In genomic region chr19:51570962-51571575, GRCh38 we compare ENCODE assay signal across 8 cellular contexts. TPM values are rescaled to one million over a fixed set of nuclear protein-coding genes. Genes with fewer than 3 reads are reported as not detected.
DNase-seq lines count a peak whose midpoint lies in the region; ATAC-seq and TF ChIP-seq lines count a peak whose summit lies in the region.

Gene ZNF175 (plus strand): TSS chr19:51571283. CDS start chr19:51573330, 2,047 bp downstream.

- peaks cover 0 to 26% (median 17%) of the 10 kb centered on the region in 9 donors for H3K4me1 ChIP-seq in heart right ventricle
- H3K4me1 ChIP-seq in trophoblast cell (ENCODE audit: control insufficient read depth in 1 of 2, insufficient read depth in 2 of 2, low read length in 2 of 2) = peaks cover 9 to 11% of the 10 kb centered on the region in 2 experiments
- peaks cover 6 to 18% (median 13%) of the 10 kb centered on the region in 4 donors for H3K4me1 ChIP-seq in transverse colon

- peaks cover 7 to 13% of the 10 kb centered on the region in 2 donors for H3K27me3 Mint-ChIP-seq in T-cell

- peak within 1 kb of the TSS; percentile 33 for H2AFZ ChIP-seq in trophoblast cell (ENCODE audit: insufficient read depth, low read length, poor library complexity)

- peak within 1 kb of the TSS; percentile 94 to 97 (median 96) for H3K4me3 Mint-ChIP-seq in T-cell

- H3K9ac ChIP-seq in trophoblast cell (ENCODE audit: low read length) = peak within 1 kb of the TSS; percentile 53

- DNase-seq in GDM1 (lab: John Stamatoyannopoulos, UW) (peak; percentile 94), HEK293T (ENCODE audit: extremely low spot score) (peak; percentile 87), NCI-H1048 (lab: John Stamatoyannopoulos, UW) (peak; percentile 85), T-cell (peak; percentile 55 to 88 (median 72)), amniotic epithelial cell (ENCODE audit: low read depth) (peak; percentile 95), heart right ventricle (peak; percentile 88 to 97), trophoblast cell (peak; percentile 97 to 100), transverse colon (peak; percentile 96)

- no peak for TF ChIP-seq POLR2A in transverse colon (IDR thresholded peaks at IDR 0.05)

- H3K9me3 ChIP-seq in heart right ventricle (no peaks in the 10 kb centered on the region), trophoblast cell (ENCODE audit: insufficient read depth, low read depth, low read length) (peaks cover 2% of the 10 kb centered on the region), transverse colon (no peaks in the 10 kb centered on the region)

- H4K8ac ChIP-seq in trophoblast cell (ENCODE audit: low read depth, low read length) = peak within 1 kb of the TSS; percentile 82

- peak within 1 kb of the TSS; percentile 57 for H3K14ac ChIP-seq in trophoblast cell (ENCODE audit: low read length)

- peak within 1 kb of the TSS; percentile 77 for H3K4ac ChIP-seq in trophoblast cell (ENCODE audit: low read depth, low read length)

- in situ Hi-C loops in transverse colon (cut with MboI; ENCODE audit: low pct_ligation_motif_present in 1 of 4, low pct_unique_long_range_greater_than_20kb in 1 of 4, low sequenced_read_pairs in 3 of 4) = no loop called here

- H3K27ac ChIP-seq in heart right ventricle = peak within 1 kb of the TSS in 8 of 10 donors; percentile 20 to 73 (median 68)
- H3K27ac ChIP-seq in trophoblast cell (ENCODE audit: low read depth, low read length) = no peak within 1 kb of the TSS
- H3K27ac ChIP-seq in transverse colon = peak within 1 kb of the TSS; percentile 48 to 79 (median 69)

- POLR2A ChIA-PET in HEK293T (lab: Yijun Ruan, JAX) = interaction anchor here (0.6 to 1.1 kb wide), 4 partner anchors 10 to 177 kb away, joined by 3 to 8 read pairs (median 4); no protein-coding TSS in a partner anchor
- POLR2A ChIA-PET in T-cell (lab: Charles Lee) = no interaction called here

- peak within 1 kb of the TSS; percentile 86 for H4K91ac ChIP-seq in trophoblast cell (ENCODE audit: low read depth, low read length)

- H3K27me3 ChIP-seq in heart right ventricle (peaks cover 0 to 16% (median 7%) of the 10 kb centered on the region in 7 donors), trophoblast cell (ENCODE audit: insufficient read depth, low read length) (no peaks in the 10 kb centered on the region), transverse colon (no peaks in the 10 kb centered on the region)

- TF ChIP-seq CTCF in heart right ventricle (IDR thresholded peaks at IDR 0.05) (no peak), transverse colon (IDR thresholded peaks at IDR 0.05) (no peak)

- H3K9me3 Mint-ChIP-seq in T-cell = no peaks in the 10 kb centered on the region

- peaks cover 0 to 36% (median 6%) of the 10 kb centered on the region in 9 donors for H3K36me3 ChIP-seq in heart right ventricle
- H3K36me3 ChIP-seq in trophoblast cell (ENCODE audit: control insufficient read depth in 1 of 2, insufficient read depth in 2 of 2, low read length in 2 of 2) = peaks cover 3 to 9% of the 10 kb centered on the region in 2 experiments
- H3K36me3 ChIP-seq in transverse colon = peaks cover 0 to 14% (median 4%) of the 10 kb centered on the region in 4 donors

- H3K4me3 ChIP-seq in heart right ventricle (peak within 1 kb of the TSS; percentile 50 to 80 (median 68)), trophoblast cell (ENCODE audit: low read depth, low read length) (peak within 1 kb of the TSS; percentile 86), transverse colon (peak within 1 kb of the TSS; percentile 56 to 79 (median 64))

- H2BK120ac ChIP-seq in trophoblast cell (ENCODE audit: insufficient read depth, low read length, poor library complexity) = no peak within 1 kb of the TSS

- peaks cover 4% of the 10 kb centered on the region for H3K79me1 ChIP-seq in trophoblast cell (ENCODE audit: low read length)

- H2AK5ac ChIP-seq in trophoblast cell (ENCODE audit: low read length) = peak within 1 kb of the TSS; percentile 66

- intact Hi-C loops in heart right ventricle (cut with DNase I) (loop anchor here in 3 of 10 donors (1.0 kb wide), 1 partner anchor 23 kb away; no protein-coding TSS in a partner anchor), transverse colon (cut with DNase I; ENCODE audit: low total_unique reads) (no loop called here)

- H2BK5ac ChIP-seq in trophoblast cell (ENCODE audit: low read depth, low read length, poor library complexity) = peak within 1 kb of the TSS; percentile 51

- peak within 1 kb of the TSS; percentile 80 to 87 for H3K27ac Mint-ChIP-seq in T-cell

- no peak within 1 kb of the TSS for H2BK12ac ChIP-seq in trophoblast cell (ENCODE audit: low read length)

- CTCF ChIA-PET in HEK293T (lab: Yijun Ruan, JAX) (no interaction called here), T-cell (lab: Charles Lee) (no interaction called here)

- TF ChIP-seq EP300 in transverse colon (IDR thresholded peaks at IDR 0.05; ENCODE audit: low read depth) = no peak

- H3K23ac ChIP-seq in trophoblast cell (ENCODE audit: low read length) = no peak within 1 kb of the TSS

- H4K12ac ChIP-seq in trophoblast cell (ENCODE audit: low read depth, low read length) = peak within 1 kb of the TSS; percentile 52

- peak within 1 kb of the TSS; percentile 79 for H3K4me2 ChIP-seq in trophoblast cell (ENCODE audit: low read length)

- H3K4me1 Mint-ChIP-seq in T-cell = peaks cover 33 to 37% (median 33%) of the 10 kb centered on the region in 3 donors

- ATAC-seq in T-cell (replicated peaks in 1 of 4) (peak; percentile 91 to 99 (median 98)), heart right ventricle (peak; percentile 99 to 100 (median 100))

- H3K79me2 ChIP-seq in trophoblast cell (ENCODE audit: control insufficient read depth, insufficient read depth, low read length, poor library complexity) = no peaks in the 10 kb centered on the region

- H3K36me3 Mint-ChIP-seq in T-cell = peaks cover 24% of the 10 kb centered on the region

- 0 to 1% methylated on average over 30 of the region's 30 CpGs for WGBS in heart right ventricle, 2 donors
- WGBS in trophoblast cell (ENCODE audit: extremely low coverage, insufficient coverage, insufficient read length) = no CpG with 5 or more reads among the region's 30 CpGs
- 0 to 1% methylated on average over 16 to 29 of the region's 30 CpGs for WGBS in transverse colon (ENCODE audit: low coverage in 1 of 2), 2 donors

- peak within 1 kb of the TSS; percentile 73 for H3K18ac ChIP-seq in trophoblast cell (ENCODE audit: low read length)

TF ChIP-seq in HEK293T, 16 proteins besides CTCF, POLR2A, EP300 and RAD21:
- TF ChIP-seq FOXM1 (IDR thresholded peaks at IDR 0.05; ENCODE audit: borderline replicate concordance) = no peak
- no peak for TF ChIP-seq BHLHE40 (IDR thresholded peaks at IDR 0.05; ENCODE audit: borderline replicate concordance)
- no peak for TF ChIP-seq LEF1 (IDR thresholded peaks at IDR 0.05; ENCODE audit: borderline replicate concordance)
- no peak for TF ChIP-seq FOXK2 (IDR thresholded peaks at IDR 0.05)
- TF ChIP-seq ARNT (IDR thresholded peaks at IDR 0.05) = no peak
- TF ChIP-seq FOXA1 (IDR thresholded peaks at IDR 0.05) = no peak
- no peak for TF ChIP-seq SP1 (IDR thresholded peaks at IDR 0.05)
- TF ChIP-seq PKNOX1 (IDR thresholded peaks at IDR 0.05) = peak; percentile 59
- peak; percentile 91 for TF ChIP-seq ELF4 (IDR thresholded peaks at IDR 0.05)
- TF ChIP-seq ZNF384 (IDR thresholded peaks at IDR 0.05) = no peak
- TF ChIP-seq CTBP1 (IDR thresholded peaks at IDR 0.05; ENCODE audit: borderline replicate concordance) = no peak
- TF ChIP-seq L3MBTL2 (conservative IDR thresholded peaks at IDR 0.05) = no peak
- TF ChIP-seq HDGF (IDR thresholded peaks at IDR 0.05; ENCODE audit: borderline replicate concordance) = no peak
- TF ChIP-seq SUZ12 (IDR thresholded peaks at IDR 0.05) = no peak
- 0 out of 2 replicates have a peak, but pooled peaks have one; percentile 15 for TF ChIP-seq NFRKB (IDR thresholded peaks at IDR 0.05)
- TF ChIP-seq TARDBP (IDR thresholded peaks at IDR 0.05) = no peak

RNA-seq across cellular contexts. Expression of gene ZNF175, which starts in this region (rescaled TPM):
- total RNA-seq in T-cell (10 to 100 TPM in 3 of 5 donors, 1 to 10 TPM in 2; 6.7 to 16.8 (median 12.3) TPM), heart right ventricle (1 to 10 TPM; 4.5 to 9.6 (median 8.3) TPM), transverse colon (10 to 100 TPM in 1 of 4 donors, 1 to 10 TPM in 3; 5.6 to 12.7 (median 6.6) TPM)
- polyA plus RNA-seq in heart right ventricle = 1 to 10 TPM; 1.6 to 3.4 TPM
- 9.4 and 9.7 TPM in 2 replicates for polyA plus RNA-seq in trophoblast cell (2013)
